11 cellular contexts compared by ENCODE assay signal in genomic region chr5:65394078-65394477, GRCh38.
DNase-seq lines count a peak whose midpoint lies in the region; ATAC-seq and TF ChIP-seq lines count a peak whose summit lies in the region.
"Had no signal": no experiment of that assay in that cellular context is flagged by ENCODE, and none has a peak within 500 bp of the region (broad histone marks: within the 10 kb centered on the region; RNA-seq: fewer than 3 reads in every experiment).

No MANE protein-coding gene starts in this region.

- CTCF ChIA-PET in SK-N-SH (lab: Yijun Ruan, JAX): no interaction called here

- H3K4me3 ChIP-seq in liver (ENCODE audit: low read depth in 1 of 3, low read length in 3 of 3) (no peak overlapping the region), Karpas-422 (ENCODE audit: low read length) (no peak overlapping the region), SK-N-SH (ENCODE audit: low read depth in 2 of 2, low read length in 1 of 2) (no peak overlapping the region)
- H3K4me3 ChIP-seq: BLaER1 had no signal

- 54% methylated on average over 2 of the region's 2 CpGs for whole genome bisulfite sequencing in liver
- 95% methylated on average over 2 of the region's 2 CpGs for WGBS in SK-N-SH (ENCODE audit: low lambda C conversion rate)

- H3K9ac ChIP-seq in liver (ENCODE audit: low read depth in 1 of 2, low read length in 2 of 2) (no peak overlapping the region), Karpas-422 (ENCODE audit: low read length) (no peak overlapping the region), SK-N-SH (no peak overlapping the region)
- H3K9ac ChIP-seq: BLaER1 had no signal

- H4K20me1 ChIP-seq in Karpas-422 (ENCODE audit: insufficient read depth, low read depth, low read length): no peaks in the 10 kb centered on the region
- H4K20me1 ChIP-seq in SK-N-SH (ENCODE audit: insufficient read depth): no peaks in the 10 kb centered on the region
- H4K20me1 ChIP-seq: BLaER1 had no signal

- H3K9me3 ChIP-seq in liver (ENCODE audit: control insufficient read depth in 4 of 4, low read length in 3 of 4) (no peaks in the 10 kb centered on the region), Karpas-422 (ENCODE audit: low read length) (no peaks in the 10 kb centered on the region), SK-N-SH (no peaks in the 10 kb centered on the region)
- H3K9me3 ChIP-seq: BLaER1 had no signal

- DNase-seq in A172 (ENCODE audit: low spot score): peak; percentile 82
- peak; percentile 56 for DNase-seq in HT1080 (ENCODE audit: low read depth)
- DNase-seq in dedifferentiated amniotic fluid mesenchymal stem cell (ENCODE audit: extremely low spot score): peak; percentile 43
- DNase-seq in COLO668 (lab: John Stamatoyannopoulos, UW; ENCODE audit: unreplicated experiment): no peak
- no peak for DNase-seq in Karpas-422
- DNase-seq in SK-N-SH: no peak
- DNase-seq: activated CD4-positive, alpha-beta T cell treated with anti-CD3 and anti-CD28 coated beads for 1 hour; activated naive CD8-positive, alpha-beta T cell treated with anti-CD3 and anti-CD28 coated beads for 36 hours had no signal

- TF ChIP-seq CTCF in liver (IDR thresholded peaks at IDR 0.05; ENCODE audit: low read depth, low read length, missing input control) (no peak), SK-N-SH (IDR thresholded peaks at IDR 0.05) (no peak)

- peaks cover 5% of the 10 kb centered on the region for H3F3A ChIP-seq in SK-N-SH (replicated peaks; ENCODE audit: insufficient read depth)

- POLR2A ChIA-PET in SK-N-SH (lab: Yijun Ruan, JAX): no interaction called here

- H2AFZ ChIP-seq in Karpas-422 (ENCODE audit: low read length) (no peak overlapping the region), SK-N-SH (ENCODE audit: low read depth) (no peak overlapping the region)

- ATAC-seq in HG03520 (IDR thresholded peaks at IDR 0.05; ENCODE audit: unreplicated experiment): no peak

- H3K4me1 ChIP-seq in liver (ENCODE audit: control insufficient read depth in 4 of 4, insufficient read depth in 4 of 4, low read length in 3 of 4) (peaks cover 0 to 10% (median 6%) of the 10 kb centered on the region in 4 donors), Karpas-422 (ENCODE audit: low read length) (no peaks in the 10 kb centered on the region), SK-N-SH (ENCODE audit: control insufficient read depth in 1 of 2, insufficient read depth in 2 of 2, low read depth in 1 of 2, low read length in 1 of 2) (peaks cover 0 to 10% of the 10 kb centered on the region in 2 experiments; a peak in 2 of 4 replicates)
- H3K4me1 ChIP-seq: BLaER1 had no signal

- H3K79me2 ChIP-seq in Karpas-422 (ENCODE audit: low read length) (no peaks in the 10 kb centered on the region), SK-N-SH (ENCODE audit: insufficient read depth) (peaks cover 8% of the 10 kb centered on the region; the same call in 1 of the 2 replicates)

- TF ChIP-seq RAD21 in liver (IDR thresholded peaks at IDR 0.05): peak; percentile 54 to 63
- no peak for TF ChIP-seq RAD21 in SK-N-SH (IDR thresholded peaks at IDR 0.05; ENCODE audit: low read length)

- H3K27ac ChIP-seq in liver (ENCODE audit: low read depth in 1 of 2, low read length in 2 of 2) (no peak overlapping the region), Karpas-422 (ENCODE audit: low read length) (no peak overlapping the region), SK-N-SH (ENCODE audit: low read depth in 2 of 2, low read length in 1 of 2) (no peak overlapping the region)
- H3K27ac ChIP-seq: BLaER1 had no signal

- H3K36me3 ChIP-seq in liver (ENCODE audit: control insufficient read depth in 4 of 4, insufficient read depth in 3 of 4, low read depth in 1 of 4, low read length in 3 of 4) (no peaks in the 10 kb centered on the region), Karpas-422 (ENCODE audit: insufficient read depth, low read length) (no peaks in the 10 kb centered on the region), SK-N-SH (replicated peaks in 1 of 2; ENCODE audit: control insufficient read depth in 1 of 2, insufficient read depth in 2 of 2, low read length in 1 of 2) (peaks cover 0 to 39% of the 10 kb centered on the region in 2 experiments)
- H3K36me3 ChIP-seq: BLaER1 had no signal

- TF ChIP-seq EP300 in SK-N-SH (IDR thresholded peaks at IDR 0.05; ENCODE audit: borderline replicate concordance in 1 of 2, low read depth in 1 of 2, low read length in 1 of 2): no peak

- no peaks in the 10 kb centered on the region for H3K9me2 ChIP-seq in Karpas-422 (replicated peaks; ENCODE audit: insufficient read depth, low read length)
- H3K9me2 ChIP-seq in SK-N-SH: no peaks in the 10 kb centered on the region

- no peak overlapping the region for H3K4me2 ChIP-seq in Karpas-422 (ENCODE audit: low read depth, low read length, poor library complexity, severe bottlenecking)
- no peak overlapping the region for H3K4me2 ChIP-seq in SK-N-SH
- H3K4me2 ChIP-seq: BLaER1 had no signal

- no peaks in the 10 kb centered on the region for H3K27me3 ChIP-seq in liver (ENCODE audit: control insufficient read depth in 4 of 4, insufficient read depth in 4 of 4, low read length in 3 of 4)
- H3K27me3 ChIP-seq in Karpas-422 (ENCODE audit: low read length): no peaks in the 10 kb centered on the region
- no peaks in the 10 kb centered on the region for H3K27me3 ChIP-seq in SK-N-SH (ENCODE audit: insufficient read depth)
- H3K27me3 ChIP-seq: BLaER1 had no signal

TF ChIP-seq in liver, 16 proteins besides CTCF, POLR2A, EP300 and RAD21 (continues in another document):
- TF ChIP-seq TAF1 (conservative IDR thresholded peaks at IDR 0.05): no peak
- TF ChIP-seq RXRA (IDR thresholded peaks at IDR 0.05): peak; percentile 52 to 81
- TF ChIP-seq GABPA (IDR thresholded peaks at IDR 0.05 in 1 of 2, conservative IDR thresholded peaks at IDR 0.05 in 1 of 2): no peak
- TF ChIP-seq EGR1 (IDR thresholded peaks at IDR 0.05; ENCODE audit: low read depth in 2 of 2): peak in 1 of 2 donors; percentile 30
- peak; percentile 78 for TF ChIP-seq ATF3 (IDR thresholded peaks at IDR 0.05)
- TF ChIP-seq REST (IDR thresholded peaks at IDR 0.05): peak; percentile 25

TF ChIP-seq in SK-N-SH, 30 proteins besides CTCF, POLR2A, EP300 and RAD21:
- TF ChIP-seq MXI1 (IDR thresholded peaks at IDR 0.05; ENCODE audit: low read depth, low read length) (no peak), FOXM1 (IDR thresholded peaks at IDR 0.05; ENCODE audit: low read depth) (no peak), RCOR1 (IDR thresholded peaks at IDR 0.05; ENCODE audit: low read length) (no peak), FOSL2 (IDR thresholded peaks at IDR 0.05; ENCODE audit: borderline replicate concordance, low read depth) (no peak), JUND (IDR thresholded peaks at IDR 0.05) (no peak), CHD2 (IDR thresholded peaks at IDR 0.05; ENCODE audit: low read length, partially characterized antibody) (no peak), USF2 (IDR thresholded peaks at IDR 0.05; ENCODE audit: borderline replicate concordance, low read depth, low read length) (no peak), ZBTB33 (IDR thresholded peaks at IDR 0.05; ENCODE audit: borderline replicate concordance, low read depth) (no peak), SIN3A (IDR thresholded peaks at IDR 0.05; ENCODE audit: borderline replicate concordance, low read depth, low read length) (no peak), ELF1 (IDR thresholded peaks at IDR 0.05) (no peak), SMC3 (IDR thresholded peaks at IDR 0.05; ENCODE audit: low read depth, low read length) (no peak), POLR2AphosphoS5 (IDR thresholded peaks at IDR 0.05; ENCODE audit: low read depth, low read length) (no peak), FOXJ3 (CRISPR knock-in tag; IDR thresholded peaks at IDR 0.05) (no peak), RFX5 (IDR thresholded peaks at IDR 0.05; ENCODE audit: low read length) (no peak)
TF ChIP-seq in SK-N-SH: peak in this region for 0.

Comparison
In these comparisons a context has a peak if more than half of its experiments do, and no peak if none do; other contexts are left out.
1. DNase-seq: peak in A172 (single experiment), HT1080 (single experiment) and dedifferentiated amniotic fluid mesenchymal stem cell (single experiment); none in COLO668 (single experiment), Karpas-422 (single experiment) and SK-N-SH (single experiment).